ENCODE assay signal across 8 cellular contexts in the genomic region with DNA sequence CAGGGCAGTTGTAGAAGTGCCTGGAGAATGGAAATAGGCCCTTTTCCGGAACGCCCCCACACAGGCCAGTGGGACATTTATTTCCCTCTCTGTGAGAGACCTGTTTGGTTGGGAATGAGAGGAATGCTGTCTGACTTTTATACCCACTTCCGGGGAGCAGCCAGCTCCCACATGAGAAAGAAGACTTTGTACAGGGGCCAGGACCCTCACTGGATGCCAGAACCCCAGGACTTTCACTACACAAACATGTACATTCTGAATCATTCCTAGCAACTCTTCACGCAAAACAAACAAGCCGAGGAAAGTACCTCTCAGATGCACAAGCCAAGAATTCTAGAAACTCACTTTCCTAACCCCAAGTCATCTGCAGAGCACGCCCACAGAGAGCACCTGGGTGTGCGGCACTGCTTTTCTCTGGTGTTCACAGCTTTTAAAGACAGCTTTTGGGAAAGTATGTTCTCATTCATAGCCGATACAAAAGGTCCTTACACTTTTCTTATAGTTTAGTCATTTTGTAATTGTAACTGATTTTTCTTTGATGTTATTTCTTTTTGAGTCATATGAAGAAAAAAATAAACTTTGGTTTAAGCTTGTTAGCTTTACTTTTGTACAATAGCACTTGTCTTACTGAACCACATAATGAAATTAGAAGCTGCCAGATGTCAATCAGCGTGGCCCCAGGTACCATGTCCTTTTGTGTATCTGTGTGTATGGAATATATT.
A peak's percentile ranks its signal among the peaks of the same experiment; 100 is the strongest.
DNase-seq lines count a peak whose midpoint lies in the region; ATAC-seq and TF ChIP-seq lines count a peak whose summit lies in the region.

No MANE protein-coding gene starts in this region.

- peaks cover 28% of the 10 kb centered on the region for H3K4me1 Mint-ChIP-seq in activated CD4-positive, alpha-beta T cell treated with anti-CD3 and anti-CD28 coated beads, Interleukin-2, amount 10 ng/mL, durations not matched to agents 24 days and 14 days

- WGBS in mammary epithelial cell (ENCODE audit: low coverage, missing lambda C conversion rate), result 4% methylated on average over 9 of the region's 9 CpGs

- peaks cover 18% of the 10 kb centered on the region for H3K4me1 ChIP-seq in mammary epithelial cell (ENCODE audit: insufficient read depth, low read length)

- no peaks in the 10 kb centered on the region for H3K79me2 ChIP-seq in mammary epithelial cell (ENCODE audit: insufficient read depth, low read length)

- TF ChIP-seq CTCF in mammary epithelial cell (conservative IDR thresholded peaks at IDR 0.05 in 1 of 2, IDR thresholded peaks at IDR 0.05 in 1 of 2; ENCODE audit: extremely low read depth in 1 of 2, insufficient read depth in 1 of 2, low read depth in 1 of 2, low read length in 2 of 2), result no peak

- intact Hi-C loops in activated CD4-positive, alpha-beta T cell treated with anti-CD3 and anti-CD28 coated beads, Interleukin-2, amount 10 ng/mL, durations not matched to agents 24 days and 14 days (cut with micrococcal nuclease), result loop anchor here (1.0 to 5.0 kb wide), 18 partner anchors 23 to 859 kb away; no protein-coding TSS in a partner anchor
- intact Hi-C loops in mammary epithelial cell (cut with micrococcal nuclease), result no loop called here

- no peaks in the 10 kb centered on the region for H3K9me3 ChIP-seq in mammary epithelial cell (replicated peaks; ENCODE audit: insufficient read depth, low read length)

- peaks cover 7% of the 10 kb centered on the region for H3K36me3 Mint-ChIP-seq in activated CD4-positive, alpha-beta T cell treated with anti-CD3 and anti-CD28 coated beads, Interleukin-2, amount 10 ng/mL, durations not matched to agents 24 days and 14 days (ENCODE audit: low read depth)

- H3K36me3 ChIP-seq in mammary epithelial cell (ENCODE audit: insufficient read depth, low read length), result no peaks in the 10 kb centered on the region

- peak; percentile 83 for DNase-seq in activated CD4-positive, alpha-beta T cell treated with anti-CD3 and anti-CD28 coated beads, Interleukin-2, amount 10 ng/mL, durations not matched to agents 24 days and 14 days
- no peak for DNase-seq in activated CD4-positive, alpha-beta T cell treated with anti-CD3 and anti-CD28 coated beads for 4 hours
- peak; percentile 99 for DNase-seq in mammary epithelial cell
- DNase-seq in stimulated activated CD8-positive, alpha-beta memory T cell treated with anti-CD3 and anti-CD28 coated beads, Interleukin-4, amount 100 ng/mL, for 48 hours, result peak; percentile 64
- no peak for DNase-seq in NCI-H510A treated with DMSO at 0.1 percent for 48 hours (lab: John Stamatoyannopoulos, UW)
- DNase-seq in AML-193 (lab: John Stamatoyannopoulos, UW), result no peak
- DNase-seq in NCI-H69 (lab: John Stamatoyannopoulos, UW), result no peak

- H3K9ac ChIP-seq in mammary epithelial cell (ENCODE audit: insufficient read depth, low read length), result peak overlapping the region; percentile 70

- H3K4me2 ChIP-seq in mammary epithelial cell (ENCODE audit: insufficient read depth, low read depth, low read length), result peak overlapping the region; percentile 72

- H3K27ac Mint-ChIP-seq in activated CD4-positive, alpha-beta T cell treated with anti-CD3 and anti-CD28 coated beads, Interleukin-2, amount 10 ng/mL, durations not matched to agents 24 days and 14 days, result peak overlapping the region; percentile 96

- peak; percentile 79 for ATAC-seq in HG03565 (IDR thresholded peaks at IDR 0.05; ENCODE audit: unreplicated experiment)

- H3K27ac ChIP-seq in mammary epithelial cell (ENCODE audit: insufficient read depth, low read depth, low read length), result peak overlapping the region; percentile 97

- CTCF ChIA-PET in mammary epithelial cell (lab: Charles Lee; ENCODE audit: low non-redundant PET), result no interaction called here

- BruUV-seq in mammary epithelial cell (replicated peaks; lab: Mats Ljungman, UMichigan), result no TSS peak

- peak overlapping the region in 1 of 3 experiments; percentile 11 for H3K4me3 ChIP-seq in mammary epithelial cell (replicated peaks in 1 of 3; ENCODE audit: insufficient read depth in 1 of 3, low read depth in 2 of 3, low read length in 3 of 3)

- H3K9me3 Mint-ChIP-seq in activated CD4-positive, alpha-beta T cell treated with anti-CD3 and anti-CD28 coated beads, Interleukin-2, amount 10 ng/mL, durations not matched to agents 24 days and 14 days, result peaks cover 17% of the 10 kb centered on the region

- dilution Hi-C loops in mammary epithelial cell (cut with HindIII; ENCODE audit: low sequenced_read_pairs), result no loop called here

- peak overlapping the region; percentile 26 for H2AFZ ChIP-seq in mammary epithelial cell (ENCODE audit: low read depth, low read length)

- no peaks in the 10 kb centered on the region for H4K20me1 ChIP-seq in mammary epithelial cell (ENCODE audit: insufficient read depth, low read length)

- H3K27me3 ChIP-seq in mammary epithelial cell (ENCODE audit: insufficient read depth, low read length), result no peaks in the 10 kb centered on the region

- H3K4me3 Mint-ChIP-seq in activated CD4-positive, alpha-beta T cell treated with anti-CD3 and anti-CD28 coated beads, Interleukin-2, amount 10 ng/mL, durations not matched to agents 24 days and 14 days, result peak overlapping the region; percentile 47

- H3K27me3 Mint-ChIP-seq in activated CD4-positive, alpha-beta T cell treated with anti-CD3 and anti-CD28 coated beads, Interleukin-2, amount 10 ng/mL, durations not matched to agents 24 days and 14 days, result no peaks in the 10 kb centered on the region

- in situ Hi-C loops in mammary epithelial cell (cut with MboI; ENCODE audit: low sequenced_read_pairs in 2 of 2), result no loop called here

Comparison
In these comparisons a context has a peak if more than half of its experiments do, and no peak if none do; other contexts are left out.
1. DNase-seq: peak in activated CD4-positive, alpha-beta T cell treated with anti-CD3 and anti-CD28 coated beads, Interleukin-2, amount 10 ng/mL, durations not matched to agents 24 days and 14 days (single experiment), mammary epithelial cell (single experiment) and stimulated activated CD8-positive, alpha-beta memory T cell treated with anti-CD3 and anti-CD28 coated beads, Interleukin-4, amount 100 ng/mL, for 48 hours (single experiment); none in activated CD4-positive, alpha-beta T cell treated with anti-CD3 and anti-CD28 coated beads for 4 hours (0 of 2), NCI-H510A treated with DMSO at 0.1 percent for 48 hours (single experiment), AML-193 (0 of 2) and NCI-H69 (single experiment).